19 cellular contexts compared by ENCODE assay signal in the genomic region with DNA sequence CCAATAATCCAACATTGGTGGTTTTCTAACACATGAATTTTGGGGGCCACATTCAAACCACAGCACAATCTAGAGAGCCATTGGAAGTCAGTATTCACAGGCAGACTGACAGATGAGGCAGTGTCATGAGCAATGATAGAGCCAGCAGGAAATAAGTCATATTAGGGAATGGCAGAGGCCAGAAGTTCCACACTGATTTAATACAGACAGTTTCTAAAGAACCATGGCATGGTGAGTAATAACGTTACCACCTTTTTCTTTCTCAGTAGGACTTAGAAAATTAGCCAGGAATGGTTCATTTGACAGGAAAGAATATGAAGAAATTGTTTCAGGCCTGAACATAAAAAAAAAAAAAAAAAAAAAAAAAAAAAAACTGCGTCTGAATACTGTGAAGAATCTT.
"Had no signal": no experiment of that assay in that cellular context is flagged by ENCODE, and none has a peak within 500 bp of the region (broad histone marks: within the 10 kb centered on the region; RNA-seq: fewer than 3 reads in every experiment).

No MANE protein-coding gene starts in this region.

- DNase-seq: activated CD4-positive, alpha-beta T cell treated with anti-CD3 and anti-CD28 coated beads for 36 hours; activated CD4-positive, alpha-beta T cell treated with anti-CD3 and anti-CD28 coated beads, Interleukin-2, amount 50 U/mL, for 48 hours; activated naive CD4-positive, alpha-beta T cell; anterior cingulate cortex; colonic mucosa; erythroblast; glutamatergic neuron; hippocampal formation; islet precursor cell; lower lobe of right lung; natural killer cell; ovary; right lobe of liver; stimulated activated CD4-positive, alpha-beta T cell treated with anti-CD3 and anti-CD28 coated beads, Interleukin-4, amount 100 ng/mL, for 4 hours had no signal

- H3K27me3 Mint-ChIP-seq: activated T-helper 17 cell treated with anti-CD3 and anti-CD28 coated beads, Interleukin-2, amount 50 U/mL, for 72 hours; central memory CD8-positive, alpha-beta T cell; stimulated activated memory B cell treated with anti-CD40 and anti-IgM and Interleukin-4, amounts not matched to agents 10 μg/mL and 1 μg/mL and 100 μg/mL, for 72 hours had no signal

- H3K36me3 Mint-ChIP-seq: brain; natural killer cell; stimulated activated memory B cell treated with anti-CD40 and anti-IgM and Interleukin-4, amounts not matched to agents 10 μg/mL and 1 μg/mL and 100 μg/mL, for 72 hours had no signal

- H3K4me3 Mint-ChIP-seq: activated CD4-positive, alpha-beta T cell treated with anti-CD3 and anti-CD28 coated beads for 36 hours; activated T-helper 17 cell treated with anti-CD3 and anti-CD28 coated beads, Interleukin-2, amount 50 U/mL, for 72 hours; brain; central memory CD8-positive, alpha-beta T cell; natural killer cell; stimulated activated memory B cell treated with anti-CD40 and anti-IgM and Interleukin-4, amounts not matched to agents 10 μg/mL and 1 μg/mL and 100 μg/mL, for 72 hours; T-helper 2 cell treated with Interferon-gamma antibody and Interleukin-4, amounts not matched to agents 5 μg/mL and 100 μg/mL, for 36 hours had no signal

- H3K4me1 Mint-ChIP-seq: activated CD4-positive, alpha-beta T cell treated with anti-CD3 and anti-CD28 coated beads for 36 hours; activated T-helper 17 cell treated with anti-CD3 and anti-CD28 coated beads, Interleukin-2, amount 50 U/mL, for 72 hours; central memory CD8-positive, alpha-beta T cell; natural killer cell; stimulated activated memory B cell treated with anti-CD40 and anti-IgM and Interleukin-4, amounts not matched to agents 10 μg/mL and 1 μg/mL and 100 μg/mL, for 72 hours had no signal

- ATAC-seq: activated CD4-positive, alpha-beta T cell treated with anti-CD3 and anti-CD28 coated beads for 36 hours; activated T-helper 17 cell treated with anti-CD3 and anti-CD28 coated beads, Interleukin-2, amount 50 U/mL, for 72 hours; lower lobe of right lung; natural killer cell; right lobe of liver; stimulated activated memory B cell treated with anti-CD40 and anti-IgM and Interleukin-4, amounts not matched to agents 10 μg/mL and 1 μg/mL and 100 μg/mL, for 72 hours had no signal

- H3K27ac Mint-ChIP-seq: activated CD4-positive, alpha-beta T cell treated with anti-CD3 and anti-CD28 coated beads for 36 hours; activated T-helper 17 cell treated with anti-CD3 and anti-CD28 coated beads, Interleukin-2, amount 50 U/mL, for 72 hours; brain; natural killer cell; stimulated activated memory B cell treated with anti-CD40 and anti-IgM and Interleukin-4, amounts not matched to agents 10 μg/mL and 1 μg/mL and 100 μg/mL, for 72 hours; T-helper 2 cell treated with Interferon-gamma antibody and Interleukin-4, amounts not matched to agents 5 μg/mL and 100 μg/mL, for 36 hours had no signal

- H3K9me3 Mint-ChIP-seq: central memory CD8-positive, alpha-beta T cell; stimulated activated memory B cell treated with anti-CD40 and anti-IgM and Interleukin-4, amounts not matched to agents 10 μg/mL and 1 μg/mL and 100 μg/mL, for 72 hours; T-helper 2 cell treated with Interferon-gamma antibody and Interleukin-4, amounts not matched to agents 5 μg/mL and 100 μg/mL, for 36 hours had no signal

- H3K4me1 ChIP-seq: colonic mucosa, lower lobe of right lung, right lobe of liver had no signal

- H3K36me3 ChIP-seq: colonic mucosa, lower lobe of right lung, ovary, right lobe of liver had no signal

- H3K27ac ChIP-seq: colonic mucosa, lower lobe of right lung, ovary, right lobe of liver had no signal

- H3K9me3 ChIP-seq: colonic mucosa, lower lobe of right lung, ovary, right lobe of liver had no signal

- H3K4me3 ChIP-seq: colonic mucosa, lower lobe of right lung, ovary, right lobe of liver had no signal

- H3K27me3 ChIP-seq: colonic mucosa, ovary, right lobe of liver had no signal
